ENCODE assay signal across 1 cellular context in genomic region chr15:70200511-70200991, GRCh38.
TF ChIP-seq lines count a peak whose summit lies in the region.

No MANE protein-coding gene starts in this region.

TF ChIP-seq in HEK293, 187 proteins besides CTCF, POLR2A, EP300 and RAD21 (continued from another document and continues in another):
- TF ChIP-seq BCL6B (tag by site-specific recombination; IDR thresholded peaks at IDR 0.05) (no peak), HOXC10 (CRISPR knock-in tag; IDR thresholded peaks at IDR 0.05) (no peak), ZBTB8A (tag by site-specific recombination; IDR thresholded peaks at IDR 0.05) (peak; percentile 94), ZNF311 (tag by site-specific recombination; IDR thresholded peaks at IDR 0.05; ENCODE audit: borderline replicate concordance) (no peak), KLF8 (tag by site-specific recombination; IDR thresholded peaks at IDR 0.05) (peak; percentile 65), PRDM6 (tag by site-specific recombination; IDR thresholded peaks at IDR 0.05) (peak; percentile 91), KLF9 (tag by site-specific recombination; IDR thresholded peaks at IDR 0.05; ENCODE audit: low read depth) (no peak), GLI2 (tag by site-specific recombination; IDR thresholded peaks at IDR 0.05; ENCODE audit: borderline replicate concordance, low read depth) (peak; percentile 69; the same call in 1 of the 2 replicates), GLIS2 (tag by site-specific recombination; IDR thresholded peaks at IDR 0.05) (no peak), HOXD13 (CRISPR knock-in tag; IDR thresholded peaks at IDR 0.05; ENCODE audit: borderline replicate concordance) (no peak), ZNF274 (IDR thresholded peaks at IDR 0.05; ENCODE audit: low read length) (no peak), ZNF274 (tag by site-specific recombination; IDR thresholded peaks at IDR 0.05; ENCODE audit: borderline replicate concordance) (no peak), ZBTB49 (tag by site-specific recombination; IDR thresholded peaks at IDR 0.05; ENCODE audit: low read depth) (no peak), ZNF549 (tag by site-specific recombination; IDR thresholded peaks at IDR 0.05) (no peak), SCRT1 (tag by site-specific recombination; IDR thresholded peaks at IDR 0.05; ENCODE audit: borderline replicate concordance) (0 out of 2 replicates have a peak, but pooled peaks have one; percentile 17), TRIM28 (IDR thresholded peaks at IDR 0.05; ENCODE audit: borderline replicate concordance, low read length) (no peak), ZNF426 (tag by site-specific recombination; IDR thresholded peaks at IDR 0.05) (no peak), ZNF10 (tag by site-specific recombination; IDR thresholded peaks at IDR 0.05) (0 out of 2 replicates have a peak, but pooled peaks have one; percentile 23), ZSCAN4 (tag by site-specific recombination; IDR thresholded peaks at IDR 0.05) (no peak), OVOL3 (tag by site-specific recombination; IDR thresholded peaks at IDR 0.05) (peak; percentile 73), ZNF670 (tag by site-specific recombination; IDR thresholded peaks at IDR 0.05; ENCODE audit: low read depth) (no peak), ZNF548 (tag by site-specific recombination; IDR thresholded peaks at IDR 0.05) (no peak), ZNF658 (tag by site-specific recombination; IDR thresholded peaks at IDR 0.05) (no peak), GLIS1 (tag by site-specific recombination; IDR thresholded peaks at IDR 0.05) (no peak), ZNF175 (tag by site-specific recombination; IDR thresholded peaks at IDR 0.05) (no peak), ZBTB48 (tag by site-specific recombination; IDR thresholded peaks at IDR 0.05) (no peak), ZNF596 (tag by site-specific recombination; IDR thresholded peaks at IDR 0.05) (peak; percentile 77), KLF1 (tag by site-specific recombination; IDR thresholded peaks at IDR 0.05) (no peak), ZNF169 (tag by site-specific recombination; IDR thresholded peaks at IDR 0.05) (no peak), BCL11A (tag by site-specific recombination; IDR thresholded peaks at IDR 0.05; ENCODE audit: low read depth) (no peak), ZNF785 (tag by site-specific recombination; IDR thresholded peaks at IDR 0.05) (no peak), ZNF223 (tag by site-specific recombination; IDR thresholded peaks at IDR 0.05) (no peak), ZNF239 (tag by site-specific recombination; IDR thresholded peaks at IDR 0.05) (no peak), SETDB1 (IDR thresholded peaks at IDR 0.05; ENCODE audit: insufficient read length, low read length) (no peak), GFI1B (tag by site-specific recombination; IDR thresholded peaks at IDR 0.05) (no peak), ZNF214 (tag by site-specific recombination; IDR thresholded peaks at IDR 0.05; ENCODE audit: borderline replicate concordance) (no peak), ZNF266 (tag by site-specific recombination; IDR thresholded peaks at IDR 0.05; ENCODE audit: low read depth) (no peak), ZNF701 (tag by site-specific recombination; IDR thresholded peaks at IDR 0.05) (no peak), ZNF513 (tag by site-specific recombination; IDR thresholded peaks at IDR 0.05) (no peak), ZNF626 (tag by site-specific recombination; IDR thresholded peaks at IDR 0.05) (no peak), ZNF792 (tag by site-specific recombination; IDR thresholded peaks at IDR 0.05) (no peak), ZNF623 (tag by site-specific recombination; IDR thresholded peaks at IDR 0.05) (no peak)
- TF ChIP-seq, protein P1, sequence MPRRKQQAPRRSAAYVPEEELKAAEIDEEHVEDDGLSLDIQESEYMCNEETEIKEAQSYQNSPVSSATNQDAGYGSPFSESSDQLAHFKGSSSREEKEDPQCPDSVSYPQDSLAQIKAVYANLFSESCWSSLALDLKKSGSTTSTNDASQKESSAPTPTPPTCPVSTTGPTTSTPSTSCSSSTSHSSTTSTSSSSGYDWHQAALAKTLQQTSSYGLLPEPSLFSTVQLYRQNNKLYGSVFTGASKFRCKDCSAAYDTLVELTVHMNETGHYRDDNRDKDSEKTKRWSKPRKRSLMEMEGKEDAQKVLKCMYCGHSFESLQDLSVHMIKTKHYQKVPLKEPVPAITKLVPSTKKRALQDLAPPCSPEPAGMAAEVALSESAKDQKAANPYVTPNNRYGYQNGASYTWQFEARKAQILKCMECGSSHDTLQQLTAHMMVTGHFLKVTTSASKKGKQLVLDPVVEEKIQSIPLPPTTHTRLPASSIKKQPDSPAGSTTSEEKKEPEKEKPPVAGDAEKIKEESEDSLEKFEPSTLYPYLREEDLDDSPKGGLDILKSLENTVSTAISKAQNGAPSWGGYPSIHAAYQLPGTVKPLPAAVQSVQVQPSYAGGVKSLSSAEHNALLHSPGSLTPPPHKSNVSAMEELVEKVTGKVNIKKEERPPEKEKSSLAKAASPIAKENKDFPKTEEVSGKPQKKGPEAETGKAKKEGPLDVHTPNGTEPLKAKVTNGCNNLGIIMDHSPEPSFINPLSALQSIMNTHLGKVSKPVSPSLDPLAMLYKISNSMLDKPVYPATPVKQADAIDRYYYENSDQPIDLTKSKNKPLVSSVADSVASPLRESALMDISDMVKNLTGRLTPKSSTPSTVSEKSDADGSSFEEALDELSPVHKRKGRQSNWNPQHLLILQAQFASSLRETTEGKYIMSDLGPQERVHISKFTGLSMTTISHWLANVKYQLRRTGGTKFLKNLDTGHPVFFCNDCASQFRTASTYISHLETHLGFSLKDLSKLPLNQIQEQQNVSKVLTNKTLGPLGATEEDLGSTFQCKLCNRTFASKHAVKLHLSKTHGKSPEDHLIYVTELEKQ (tag by site-specific recombination; IDR thresholded peaks at IDR 0.05; ENCODE audit: borderline replicate concordance) = peak; percentile 86; the same call in 1 of the 2 replicates
- TF ChIP-seq, protein P2, sequence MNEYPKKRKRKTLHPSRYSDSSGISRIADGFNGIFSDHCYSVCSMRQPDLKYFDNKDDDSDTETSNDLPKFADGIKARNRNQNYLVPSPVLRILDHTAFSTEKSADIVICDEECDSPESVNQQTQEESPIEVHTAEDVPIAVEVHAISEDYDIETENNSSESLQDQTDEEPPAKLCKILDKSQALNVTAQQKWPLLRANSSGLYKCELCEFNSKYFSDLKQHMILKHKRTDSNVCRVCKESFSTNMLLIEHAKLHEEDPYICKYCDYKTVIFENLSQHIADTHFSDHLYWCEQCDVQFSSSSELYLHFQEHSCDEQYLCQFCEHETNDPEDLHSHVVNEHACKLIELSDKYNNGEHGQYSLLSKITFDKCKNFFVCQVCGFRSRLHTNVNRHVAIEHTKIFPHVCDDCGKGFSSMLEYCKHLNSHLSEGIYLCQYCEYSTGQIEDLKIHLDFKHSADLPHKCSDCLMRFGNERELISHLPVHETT (tag by site-specific recombination; IDR thresholded peaks at IDR 0.05) = peak; percentile 77
- TF ChIP-seq, protein P3, sequence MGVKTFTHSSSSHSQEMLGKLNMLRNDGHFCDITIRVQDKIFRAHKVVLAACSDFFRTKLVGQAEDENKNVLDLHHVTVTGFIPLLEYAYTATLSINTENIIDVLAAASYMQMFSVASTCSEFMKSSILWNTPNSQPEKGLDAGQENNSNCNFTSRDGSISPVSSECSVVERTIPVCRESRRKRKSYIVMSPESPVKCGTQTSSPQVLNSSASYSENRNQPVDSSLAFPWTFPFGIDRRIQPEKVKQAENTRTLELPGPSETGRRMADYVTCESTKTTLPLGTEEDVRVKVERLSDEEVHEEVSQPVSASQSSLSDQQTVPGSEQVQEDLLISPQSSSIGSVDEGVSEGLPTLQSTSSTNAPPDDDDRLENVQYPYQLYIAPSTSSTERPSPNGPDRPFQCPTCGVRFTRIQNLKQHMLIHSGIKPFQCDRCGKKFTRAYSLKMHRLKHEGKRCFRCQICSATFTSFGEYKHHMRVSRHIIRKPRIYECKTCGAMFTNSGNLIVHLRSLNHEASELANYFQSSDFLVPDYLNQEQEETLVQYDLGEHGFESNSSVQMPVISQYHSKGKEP (tag by site-specific recombination; IDR thresholded peaks at IDR 0.05) = peak; percentile 87
- TF ChIP-seq, protein P4, sequence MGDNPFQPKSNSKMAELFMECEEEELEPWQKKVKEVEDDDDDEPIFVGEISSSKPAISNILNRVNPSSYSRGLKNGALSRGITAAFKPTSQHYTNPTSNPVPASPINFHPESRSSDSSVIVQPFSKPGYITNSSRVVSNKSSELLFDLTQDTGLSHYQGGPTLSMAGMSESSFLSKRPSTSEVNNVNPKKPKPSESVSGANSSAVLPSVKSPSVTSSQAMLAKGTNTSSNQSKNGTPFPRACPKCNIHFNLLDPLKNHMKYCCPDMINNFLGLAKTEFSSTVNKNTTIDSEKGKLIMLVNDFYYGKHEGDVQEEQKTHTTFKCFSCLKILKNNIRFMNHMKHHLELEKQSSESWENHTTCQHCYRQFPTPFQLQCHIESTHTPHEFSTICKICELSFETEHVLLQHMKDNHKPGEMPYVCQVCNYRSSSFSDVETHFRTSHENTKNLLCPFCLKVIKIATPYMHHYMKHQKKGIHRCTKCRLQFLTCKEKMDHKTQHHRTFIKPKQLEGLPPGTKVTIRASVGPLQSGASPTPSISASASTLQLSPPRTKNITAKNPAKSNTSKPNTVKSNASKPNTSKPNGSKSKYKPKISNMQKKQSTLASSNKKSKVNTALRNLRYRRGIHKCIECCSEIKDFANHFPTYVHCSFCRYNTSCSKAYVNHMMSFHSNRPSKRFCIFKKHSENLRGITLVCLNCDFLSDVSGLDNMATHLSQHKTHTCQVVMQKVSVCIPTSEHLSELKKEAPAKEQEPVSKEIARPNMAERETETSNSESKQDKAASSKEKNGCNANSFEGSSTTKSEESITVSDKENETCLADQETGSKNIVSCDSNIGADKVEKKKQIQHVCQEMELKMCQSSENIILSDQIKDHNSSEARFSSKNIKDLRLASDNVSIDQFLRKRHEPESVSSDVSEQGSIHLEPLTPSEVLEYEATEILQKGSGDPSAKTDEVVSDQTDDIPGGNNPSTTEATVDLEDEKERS (tag by site-specific recombination; IDR thresholded peaks at IDR 0.05) = no peak
- TF ChIP-seq, protein P5, sequence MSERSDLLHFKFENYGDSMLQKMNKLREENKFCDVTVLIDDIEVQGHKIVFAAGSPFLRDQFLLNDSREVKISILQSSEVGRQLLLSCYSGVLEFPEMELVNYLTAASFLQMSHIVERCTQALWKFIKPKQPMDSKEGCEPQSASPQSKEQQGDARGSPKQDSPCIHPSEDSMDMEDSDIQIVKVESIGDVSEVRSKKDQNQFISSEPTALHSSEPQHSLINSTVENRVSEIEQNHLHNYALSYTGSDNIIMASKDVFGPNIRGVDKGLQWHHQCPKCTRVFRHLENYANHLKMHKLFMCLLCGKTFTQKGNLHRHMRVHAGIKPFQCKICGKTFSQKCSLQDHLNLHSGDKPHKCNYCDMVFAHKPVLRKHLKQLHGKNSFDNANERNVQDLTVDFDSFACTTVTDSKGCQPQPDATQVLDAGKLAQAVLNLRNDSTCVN (tag by site-specific recombination; optimal IDR thresholded peaks at IDR 0.05) = no peak
